In genomic region chr17:75261336-75262111, GRCh38 we compare ENCODE assay signal across 8 cellular contexts. TPM values are rescaled to one million over a fixed set of nuclear protein-coding genes. Genes with fewer than 3 reads are reported as not detected.
DNase-seq lines count a peak whose midpoint lies in the region; ATAC-seq and TF ChIP-seq lines count a peak whose summit lies in the region.

GGA3 (minus strand) TSS chr17:75261606; CDS start chr17:75261587, 19 bp downstream.
MRPS7 (plus strand) TSS chr17:75261879; CDS start chr17:75261901, 22 bp downstream.

- H3K27me3 Mint-ChIP-seq in T-cell = no peaks in the 10 kb centered on the region
- H3K27me3 Mint-ChIP-seq in progenitor cell of endocrine pancreas = no peaks in the 10 kb centered on the region

- H3K27ac Mint-ChIP-seq in T-cell (peak within 1 kb of the TSS; percentile 99 to 100), progenitor cell of endocrine pancreas (peak within 1 kb of the TSS; percentile 100)

- H3K27me3 ChIP-seq in heart left ventricle = no peaks in the 10 kb centered on the region
- no peaks in the 10 kb centered on the region for H3K27me3 ChIP-seq in upper lobe of right lung

- CTCF ChIA-PET in T-cell (lab: Charles Lee) = interaction anchor here (0.5 to 4.1 kb wide), 6 partner anchors 9 to 1255 kb away, joined by 4 to 58 read pairs (median 8); partner anchors contain the start of genes MIF4GD (in 1 of the 2) and SLC25A19 (in 1 of the 2)

- peaks cover 53 to 59% (median 56%) of the 10 kb centered on the region in 3 donors for H3K4me1 Mint-ChIP-seq in T-cell
- peaks cover 30% of the 10 kb centered on the region for H3K4me1 Mint-ChIP-seq in progenitor cell of endocrine pancreas (ENCODE audit: low read depth)

- H3K4me1 ChIP-seq in heart left ventricle (peaks cover 17 to 39% (median 27%) of the 10 kb centered on the region in 12 donors), upper lobe of right lung (peaks cover 27% of the 10 kb centered on the region)

- ATAC-seq in HG02852 (IDR thresholded peaks at IDR 0.05; ENCODE audit: unreplicated experiment) (peak; percentile 91), T-cell (replicated peaks in 1 of 4) (peak; percentile 92 to 98 (median 97)), heart left ventricle (peak; percentile 97 to 99 (median 98)), upper lobe of right lung (peak; percentile 98)

- no peak for TF ChIP-seq CTCF in GM12875 (IDR thresholded peaks at IDR 0.05; ENCODE audit: borderline replicate concordance, insufficient read depth, low read depth, low read length)
- peak in 1 of 12 donors; percentile 15 for TF ChIP-seq CTCF in heart left ventricle (IDR thresholded peaks at IDR 0.05)
- no peak for TF ChIP-seq CTCF in progenitor cell of endocrine pancreas (IDR thresholded peaks at IDR 0.05; ENCODE audit: unreplicated experiment)
- TF ChIP-seq CTCF in upper lobe of right lung (IDR thresholded peaks at IDR 0.05) = no peak

- 0 to 1% (median 1%) methylated on average over 56 to 68 of the region's 69 CpGs for WGBS in adipose tissue, 3 donors
- WGBS in heart left ventricle, 4 donors = 0 to 1% (median 0%) methylated on average over 34 to 68 of the region's 69 CpGs

- intact Hi-C loops in heart left ventricle (cut with DNase I) (no loop called here), upper lobe of right lung (cut with DNase I) (no loop called here)

- H3K4me3 Mint-ChIP-seq in T-cell (peak within 1 kb of the TSS; percentile 94 to 97 (median 95)), progenitor cell of endocrine pancreas (ENCODE audit: low read depth) (peak within 1 kb of the TSS; percentile 97)

- POLR2A ChIA-PET in T-cell (lab: Charles Lee) = interaction anchor here (0.7 to 2.8 kb wide), 8 partner anchors 9 to 144 kb away, joined by 3 to 22 read pairs (median 6); partner anchors contain the start of genes GRB2 (in 2 of the 2), MIF4GD (in 2 of the 2) and SLC25A19 (in 1 of the 2)

- H3K36me3 Mint-ChIP-seq in T-cell = peaks cover 15% of the 10 kb centered on the region
- H3K36me3 Mint-ChIP-seq in progenitor cell of endocrine pancreas (ENCODE audit: insufficient read depth) = peaks cover 6% of the 10 kb centered on the region

- H3K27ac ChIP-seq in adipose tissue (ENCODE audit: low read depth, low read length) (peak within 1 kb of the TSS; percentile 87), heart left ventricle (peak within 1 kb of the TSS; percentile 90 to 99 (median 96)), upper lobe of right lung (peak within 1 kb of the TSS; percentile 99)

- peaks cover 0 to 37% (median 33%) of the 10 kb centered on the region in 9 donors for H3K36me3 ChIP-seq in heart left ventricle
- peaks cover 35% of the 10 kb centered on the region for H3K36me3 ChIP-seq in upper lobe of right lung

- peak in 1 of 2 donors; percentile 81 for TF ChIP-seq POLR2A in heart left ventricle (IDR thresholded peaks at IDR 0.05)

- DNase-seq in NCI-H146 (lab: John Stamatoyannopoulos, UW) (peak; percentile 94), T-cell (peak; percentile 90 to 97 (median 94)), heart left ventricle (peak; percentile 96 to 98 (median 97)), progenitor cell of endocrine pancreas (ENCODE audit: low spot score, unreplicated experiment) (peak; percentile 91), upper lobe of right lung (peak; percentile 98)

- H3K9me3 Mint-ChIP-seq in T-cell (no peaks in the 10 kb centered on the region), progenitor cell of endocrine pancreas (ENCODE audit: low read depth) (no peaks in the 10 kb centered on the region)

- peak within 1 kb of the TSS; percentile 97 for H3K4me3 ChIP-seq in GM12875 (ENCODE audit: low read depth, low read length)
- H3K4me3 ChIP-seq in heart left ventricle = peak within 1 kb of the TSS; percentile 77 to 100 (median 96)
- H3K4me3 ChIP-seq in upper lobe of right lung = peak within 1 kb of the TSS; percentile 100

- H3K9me3 ChIP-seq in heart left ventricle (no peaks in the 10 kb centered on the region), upper lobe of right lung (no peaks in the 10 kb centered on the region)

RNA-seq across cellular contexts. Expression of gene GGA3, which starts in this region (rescaled TPM):
- total RNA-seq in T-cell = 100 to 1,000 TPM in 3 of 5 donors, 10 to 100 TPM in 2; 78.1 to 118 (median 102) TPM
- 10 to 100 TPM; 16.3 to 28.2 (median 22.0) TPM for polyA plus RNA-seq in adipose tissue
- total RNA-seq in heart left ventricle = 10 to 100 TPM; 15.8 to 31.0 (median 23.3) TPM
- 10 to 100 TPM; 13.0 to 22.4 TPM for polyA plus RNA-seq in heart left ventricle
- 66.8 and 68.1 TPM in 2 replicates for total RNA-seq in progenitor cell of endocrine pancreas
- 52.7 TPM for total RNA-seq in upper lobe of right lung

RNA-seq across cellular contexts. Expression of gene MRPS7, which starts in this region (rescaled TPM):
- total RNA-seq in T-cell (10 to 100 TPM; 29.8 to 39.4 (median 33.6) TPM), heart left ventricle (100 to 1,000 TPM in 8 of 9 donors, 10 to 100 TPM in 1; 76.7 to 143 (median 116) TPM), progenitor cell of endocrine pancreas (55.2 and 59.2 TPM in 2 replicates), upper lobe of right lung (34.7 TPM)
- polyA plus RNA-seq in adipose tissue (10 to 100 TPM; 28.9 to 82.7 (median 51.6) TPM), heart left ventricle (100 to 1,000 TPM; 109 to 110 TPM)

Comparison
In these comparisons a context has a peak if more than half of its experiments do, and no peak if none do; other contexts are left out.
1. Peak in every context shown above with its lines: DNase-seq, ATAC-seq, H3K4me3 ChIP-seq and H3K27ac ChIP-seq.